24 cellular contexts compared by ENCODE assay signal in the genomic region with DNA sequence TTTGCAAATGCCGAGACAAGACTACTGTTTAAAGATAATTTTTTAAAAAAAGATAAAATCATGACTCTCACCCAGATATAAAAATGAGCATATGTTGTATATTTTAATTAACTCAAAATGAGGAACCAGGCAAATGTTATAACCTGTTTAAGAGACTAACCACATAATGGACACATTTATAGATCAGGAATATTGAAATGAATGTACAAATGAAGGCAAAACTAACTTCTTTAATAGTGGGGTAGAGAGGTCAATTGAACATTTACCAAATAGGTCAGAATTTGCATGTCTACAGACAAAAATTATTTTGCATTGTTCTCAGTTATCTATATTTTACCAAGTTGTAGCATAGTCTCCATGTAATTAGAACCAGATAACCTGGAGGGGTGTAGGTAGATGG.
"Had no signal": no experiment of that assay in that cellular context is flagged by ENCODE, and none has a peak within 500 bp of the region (broad histone marks: within the 10 kb centered on the region; RNA-seq: fewer than 3 reads in every experiment).

No MANE protein-coding gene starts in this region.

- H3K4me1 ChIP-seq: pancreas, prostate gland, right lobe of liver, thyroid gland, tibial nerve, upper lobe of right lung, uterus had no signal

- H3K4me3 ChIP-seq: pancreas, prostate gland, right lobe of liver, sigmoid colon, stomach, thoracic aorta, thyroid gland, tibial nerve, upper lobe of right lung, uterus had no signal

- DNase-seq: naive thymus-derived CD8-positive, alpha-beta T cell; nephron progenitor cell; nucleus accumbens; pancreas; right cardiac atrium; right lobe of liver; sigmoid colon; small intestine; stimulated activated CD4-positive, alpha-beta T cell treated with anti-CD3 and anti-CD28 coated beads, Interleukin-15, amount 100 ng/mL, for 24 hours; stimulated activated CD4-positive, alpha-beta T cell treated with anti-CD3 and anti-CD28 coated beads, Interleukin-2, amount 100 ng/mL, for 24 hours; stimulated activated CD4-positive, alpha-beta T cell treated with anti-CD3 and anti-CD28 coated beads, Interleukin-2, amount 100 ng/mL, for 48 hours; stimulated activated CD4-positive, alpha-beta T cell treated with anti-CD3 and anti-CD28 coated beads, Interleukin-4, amount 100 ng/mL, for 24 hours; stimulated activated naive B cell treated with anti-CD40 and anti-IgM and Interleukin-4, amounts not matched to agents 10 μg/mL and 1 μg/mL and 100 μg/mL, for 72 hours; stimulated activated naive CD4-positive, alpha-beta T cell treated with Interleukin-2 at 50 U/mL for 16 hours; stomach; thyroid gland; upper lobe of right lung; uterus had no signal

- H3K36me3 ChIP-seq: neutrophil, pancreas, prostate gland, right lobe of liver, sigmoid colon, stomach, thoracic aorta, thyroid gland, tibial nerve, upper lobe of right lung, uterus had no signal

- H3K27ac ChIP-seq: neutrophil, pancreas, prostate gland, right lobe of liver, sigmoid colon, stomach, thoracic aorta, thyroid gland, tibial nerve, upper lobe of right lung, uterus had no signal

- ATAC-seq: naive thymus-derived CD8-positive, alpha-beta T cell; natural killer cell treated with Interleukin-12 subunit alpha and Interleukin-12 subunit beta and Interleukin-15 and Interleukin-18, amount 100 ng/mL, for 72 hours; pancreas; right cardiac atrium; right lobe of liver; stimulated activated effector memory CD8-positive, alpha-beta T cell treated with anti-CD3 and anti-CD28 coated beads, Interleukin-12 subunit alpha, Interleukin-12 subunit beta, amount 100 ng/mL, for 72 hours; upper lobe of right lung had no signal

- H3K9me3 ChIP-seq: neutrophil, pancreas, prostate gland, sigmoid colon, thyroid gland, uterus had no signal

- FAIRE-seq: pancreas, small intestine had no signal

- H3K27me3 ChIP-seq: neutrophil, pancreas, right lobe of liver, sigmoid colon, stomach, thyroid gland, tibial nerve, upper lobe of right lung, uterus had no signal
